In genomic region chr6:103404799-103405198, GRCh38 we compare ENCODE assay signal across 29 cellular contexts.
"Had no signal": no experiment of that assay in that cellular context is flagged by ENCODE, and none has a peak within 500 bp of the region (broad histone marks: within the 10 kb centered on the region; RNA-seq: fewer than 3 reads in every experiment).

No MANE protein-coding gene starts in this region.

- H3K4me1 Mint-ChIP-seq: immature natural killer cell; naive thymus-derived CD8-positive, alpha-beta T cell; nephron; neural crest cell had no signal

- FAIRE-seq: islet of Langerhans, kidney, pancreas had no signal

- DNase-seq: hippocampal formation; immature natural killer cell; kidney; left colon; left lung; lower lobe of right lung; mammary epithelial cell; mesenchymal stem cell; nucleus accumbens; pancreas; retina; right cardiac atrium; stimulated activated CD4-positive, alpha-beta T cell treated with anti-CD3 and anti-CD28 coated beads, Interleukin-12 subunit alpha, Interleukin-12 subunit beta, amount 100 ng/mL, for 4 hours; stimulated activated CD4-positive, alpha-beta T cell treated with anti-CD3 and anti-CD28 coated beads, Interleukin-15, amount 100 ng/mL, for 24 hours; stimulated activated CD4-positive, alpha-beta T cell treated with anti-CD3 and anti-CD28 coated beads, Interleukin-2, amount 100 ng/mL, for 24 hours; stimulated activated CD4-positive, alpha-beta T cell treated with anti-CD3 and anti-CD28 coated beads, Interleukin-4, amount 100 ng/mL, for 1 hour; stimulated activated naive CD4-positive, alpha-beta T cell; uterus had no signal

- H3K27me3 ChIP-seq: left lung, pancreas, suprapubic skin, tibial nerve, uterus had no signal

- H3K27ac Mint-ChIP-seq: immature natural killer cell; naive thymus-derived CD8-positive, alpha-beta T cell; nephron; stimulated activated naive CD8-positive, alpha-beta T cell treated with anti-CD3 and anti-CD28 coated beads, Interleukin-15, Interleukin-2, amounts not matched to agents 100 ng/mL and 50 ng/mL, for 24 hours; type B pancreatic cell had no signal

- H3K4me3 ChIP-seq: left lung, lower lobe of right lung, pancreas, prostate gland, skin epidermis, suprapubic skin, tibial nerve, uterus had no signal

- H3K4me1 ChIP-seq: left lung, lower lobe of right lung, pancreas, prostate gland, suprapubic skin, tibial nerve, uterus had no signal

- ATAC-seq: left colon; left lung; naive thymus-derived CD8-positive, alpha-beta T cell; pancreas; right cardiac atrium; sciatic nerve had no signal

- H3K27ac ChIP-seq: left lung, lower lobe of right lung, pancreas, prostate gland, skin epidermis, suprapubic skin, tibial nerve, uterus had no signal

- H3K4me3 Mint-ChIP-seq: immature natural killer cell; naive thymus-derived CD8-positive, alpha-beta T cell; nephron; neural crest cell; stimulated activated naive CD8-positive, alpha-beta T cell treated with anti-CD3 and anti-CD28 coated beads, Interleukin-15, Interleukin-2, amounts not matched to agents 100 ng/mL and 50 ng/mL, for 24 hours; type B pancreatic cell had no signal

- H3K36me3 ChIP-seq: left lung, lower lobe of right lung, pancreas, prostate gland, suprapubic skin, tibial nerve, uterus had no signal

- H3K27me3 Mint-ChIP-seq: naive thymus-derived CD8-positive, alpha-beta T cell; stimulated activated naive CD8-positive, alpha-beta T cell treated with anti-CD3 and anti-CD28 coated beads, Interleukin-15, Interleukin-2, amounts not matched to agents 100 ng/mL and 50 ng/mL, for 24 hours; type B pancreatic cell had no signal

- H3K9me3 ChIP-seq: lower lobe of right lung, pancreas, prostate gland, uterus had no signal

- H3K36me3 Mint-ChIP-seq: immature natural killer cell, type B pancreatic cell had no signal

- H3K9me3 Mint-ChIP-seq: nephron; neural crest cell; stimulated activated naive CD8-positive, alpha-beta T cell treated with anti-CD3 and anti-CD28 coated beads, Interleukin-15, Interleukin-2, amounts not matched to agents 100 ng/mL and 50 ng/mL, for 24 hours; type B pancreatic cell had no signal
